In the genomic region with DNA sequence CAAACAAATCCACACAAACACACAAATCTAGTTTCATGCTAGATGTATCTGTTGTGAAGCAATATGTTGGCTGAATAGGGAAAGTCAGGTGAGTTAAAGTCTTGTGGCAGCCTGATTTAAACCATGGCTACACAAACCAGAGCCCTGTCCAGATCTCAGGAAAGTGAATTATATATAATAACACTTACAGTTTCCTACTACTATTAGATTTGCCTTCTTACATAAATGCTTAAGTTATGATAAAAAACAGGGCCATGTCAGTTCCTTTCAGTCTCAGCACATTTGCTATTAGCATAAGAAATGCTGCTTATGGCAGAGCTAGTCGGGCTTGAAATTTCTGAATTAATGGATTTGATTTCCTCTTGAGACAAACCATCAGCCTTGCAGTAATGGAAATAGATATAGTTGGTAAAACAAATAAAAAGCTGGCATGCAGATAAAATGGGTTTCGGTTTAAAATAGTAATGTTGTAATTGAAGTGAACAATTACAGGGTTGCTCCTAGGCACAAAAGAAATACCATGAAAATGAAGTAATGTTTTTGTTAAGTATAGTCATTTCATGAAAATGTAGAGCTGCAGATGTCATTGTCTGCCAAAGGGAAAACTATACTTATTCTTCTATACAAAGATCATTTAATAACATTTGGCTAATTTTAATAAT, we compare ENCODE assay signal across 10 cellular contexts.
DNase-seq lines count a peak whose midpoint lies in the region; ATAC-seq and TF ChIP-seq lines count a peak whose summit lies in the region.
"Had no signal": no experiment of that assay in that cellular context is flagged by ENCODE, and none has a peak within 500 bp of the region (broad histone marks: within the 10 kb centered on the region; RNA-seq: fewer than 3 reads in every experiment).

No MANE protein-coding gene starts in this region.

- no peak overlapping the region for H3K27ac Mint-ChIP-seq in natural killer cell
- H3K27ac Mint-ChIP-seq: activated naive CD8-positive, alpha-beta T cell treated with anti-CD3 and anti-CD28 coated beads, Interleukin-2, amount 10 ng/mL, durations not matched to agents 7 days and 5 days; CD4-positive, CD25-positive, alpha-beta regulatory T cell had no signal

- H3K36me3 Mint-ChIP-seq in natural killer cell = no peaks in the 10 kb centered on the region
- H3K36me3 Mint-ChIP-seq: activated naive CD8-positive, alpha-beta T cell treated with anti-CD3 and anti-CD28 coated beads, Interleukin-2, amount 10 ng/mL, durations not matched to agents 7 days and 5 days; CD4-positive, CD25-positive, alpha-beta regulatory T cell had no signal

- intact Hi-C loops in heart right ventricle (cut with DNase I) (loop anchor here in 1 of 10 donors (5.0 kb wide), 1 partner anchor 663 kb away; a partner anchor contains a TSS), Right ventricle myocardium superior (cut with DNase I) (no loop called here), natural killer cell (cut with micrococcal nuclease) (no loop called here)

- peaks cover 7 to 17% of the 10 kb centered on the region in 2 donors for H3K4me1 Mint-ChIP-seq in natural killer cell
- H3K4me1 Mint-ChIP-seq: activated naive CD8-positive, alpha-beta T cell treated with anti-CD3 and anti-CD28 coated beads, Interleukin-2, amount 10 ng/mL, durations not matched to agents 7 days and 5 days; CD4-positive, CD25-positive, alpha-beta regulatory T cell had no signal

- no peak overlapping the region for H3K4me3 Mint-ChIP-seq in natural killer cell
- H3K4me3 Mint-ChIP-seq: activated naive CD8-positive, alpha-beta T cell treated with anti-CD3 and anti-CD28 coated beads, Interleukin-2, amount 10 ng/mL, durations not matched to agents 7 days and 5 days; CD4-positive, CD25-positive, alpha-beta regulatory T cell had no signal

- H3K9me3 Mint-ChIP-seq in natural killer cell = no peaks in the 10 kb centered on the region

- TF ChIP-seq CTCF in heart right ventricle (IDR thresholded peaks at IDR 0.05) (no peak), natural killer cell (IDR thresholded peaks at IDR 0.05) (no peak)

- peaks cover 0 to 13% (median 0%) of the 10 kb centered on the region in 11 donors for H3K9me3 ChIP-seq in heart right ventricle

- no peaks in the 10 kb centered on the region for H3K36me3 ChIP-seq in heart right ventricle

- no peaks in the 10 kb centered on the region for H3K27me3 ChIP-seq in heart right ventricle
- no peaks in the 10 kb centered on the region for H3K27me3 ChIP-seq in layer of hippocampus (ENCODE audit: control insufficient read depth, insufficient read depth, low read length)

- H3K27ac ChIP-seq in heart right ventricle (peak overlapping the region in 7 of 10 donors; percentile 18 to 74 (median 58)), layer of hippocampus (ENCODE audit: low read depth, low read length) (peak overlapping the region; percentile 39)

- no peak for DNase-seq in heart right ventricle
- no peak for DNase-seq in Right ventricle myocardium superior
- DNase-seq in astrocyte of the hippocampus (ENCODE audit: low read depth, low spot score) = peak; percentile 74
- no peak for DNase-seq in natural killer cell
- DNase-seq in GM19238 (ENCODE audit: insufficient read length, low spot score) = no peak
- DNase-seq in epidermal melanocyte (ENCODE audit: insufficient read length, low spot score) = no peak
- DNase-seq: activated naive CD8-positive, alpha-beta T cell treated with anti-CD3 and anti-CD28 coated beads, Interleukin-2, amount 10 ng/mL, durations not matched to agents 7 days and 5 days; CD4-positive, CD25-positive, alpha-beta regulatory T cell had no signal

- H3K27me3 Mint-ChIP-seq in natural killer cell (ENCODE audit: low read depth in 2 of 2) = no peaks in the 10 kb centered on the region
- H3K27me3 Mint-ChIP-seq: activated naive CD8-positive, alpha-beta T cell treated with anti-CD3 and anti-CD28 coated beads, Interleukin-2, amount 10 ng/mL, durations not matched to agents 7 days and 5 days; CD4-positive, CD25-positive, alpha-beta regulatory T cell had no signal

- 31 to 42% methylated on average over 2 of the region's 2 CpGs for WGBS in heart right ventricle, 2 donors

- no peak overlapping the region for H3K4me3 ChIP-seq in heart right ventricle

- ATAC-seq in heart right ventricle (peak in 3 of 8 donors; percentile 6 to 12 (median 10)), Right ventricle myocardium superior (ENCODE audit: poor library complexity) (no peak), natural killer cell (no peak), GM18870 (IDR thresholded peaks at IDR 0.05; ENCODE audit: unreplicated experiment) (no peak)

- peaks cover 0 to 51% (median 37%) of the 10 kb centered on the region in 9 donors for H3K4me1 ChIP-seq in heart right ventricle
